In genomic region chr4:110417151-110417550, GRCh38 we compare ENCODE assay signal across 23 cellular contexts. TPM values are rescaled to one million over a fixed set of nuclear protein-coding genes. Genes with fewer than 3 reads are reported as not detected.
DNase-seq lines count a peak whose midpoint lies in the region; ATAC-seq, FAIRE-seq and TF ChIP-seq lines count a peak whose summit lies in the region.
"Had no signal": no experiment of that assay in that cellular context is flagged by ENCODE, and none has a peak within 500 bp of the region (broad histone marks: within the 10 kb centered on the region; RNA-seq: fewer than 3 reads in every experiment).

No MANE protein-coding gene starts in this region.

- in situ Hi-C loops in transverse colon (cut with MboI; ENCODE audit: low pct_ligation_motif_present in 1 of 4, low pct_unique_long_range_greater_than_20kb in 1 of 4, low sequenced_read_pairs in 3 of 4), result no loop called here

- no peak overlapping the region for H3K4me3 ChIP-seq in bronchial epithelial cell (ENCODE audit: low read depth, low read length)
- H3K4me3 ChIP-seq in transverse colon, result no peak overlapping the region
- H3K4me3 ChIP-seq: GM12878, GM23248, HAP-1 had no signal

- intact Hi-C loops in transverse colon (cut with DNase I; ENCODE audit: low total_unique reads), result no loop called here

- TF ChIP-seq CTCF in bronchial epithelial cell (IDR thresholded peaks at IDR 0.05; ENCODE audit: insufficient read depth, low read length, severe bottlenecking) (no peak), transverse colon (IDR thresholded peaks at IDR 0.05) (no peak)

- no peak overlapping the region for H3K27ac ChIP-seq in transverse colon
- H3K27ac ChIP-seq: GM23248 had no signal

- no peak for FAIRE-seq in bronchial epithelial cell (lab: Jason Lieb, UNC)
- FAIRE-seq: A204.1, GM12878, GM19239, HepG2 had no signal

- DNase-seq in amniotic epithelial cell (ENCODE audit: low read depth) (peak; percentile 18), bronchial epithelial cell (ENCODE audit: low read depth) (peak; percentile 28), iris pigment epithelial cell (ENCODE audit: low read depth) (peak; percentile 6), NCI-H2171 treated with DMSO at 0.1 percent for 48 hours (lab: John Stamatoyannopoulos, UW) (no peak), transverse colon (no peak)
- DNase-seq: ACHN; BE2C; C1 segment of cervical spinal cord; CD4-positive, CD25-positive, alpha-beta regulatory T cell; CD8-positive, alpha-beta memory T cell; COR-L47; DMS 273 treated with DMSO at 0.1 percent for 48 hours; DMS53; DND-41; EL; GM23248 had no signal

- H3K36me3 ChIP-seq in bronchial epithelial cell (ENCODE audit: control insufficient read depth, insufficient read depth, low read length), result no peaks in the 10 kb centered on the region
- H3K36me3 ChIP-seq in transverse colon, result no peaks in the 10 kb centered on the region
- H3K36me3 ChIP-seq: BE2C, HAP-1 had no signal

- peaks cover 0 to 12% (median 7%) of the 10 kb centered on the region in 4 donors for H3K4me1 ChIP-seq in transverse colon
- H3K4me1 ChIP-seq: BE2C had no signal

- H3K27me3 ChIP-seq in bronchial epithelial cell (ENCODE audit: control insufficient read depth, insufficient read depth, low read length) (no peaks in the 10 kb centered on the region), transverse colon (no peaks in the 10 kb centered on the region)
- H3K27me3 ChIP-seq: BE2C had no signal

- no peak for TF ChIP-seq POLR2A in transverse colon (IDR thresholded peaks at IDR 0.05)

- ATAC-seq in HG03108 (IDR thresholded peaks at IDR 0.05; ENCODE audit: unreplicated experiment), result no peak
- ATAC-seq: GM12878, HepG2 had no signal

- H3K9me3 ChIP-seq in transverse colon, result no peaks in the 10 kb centered on the region
- H3K9me3 ChIP-seq: BE2C, HAP-1 had no signal

- no peak for TF ChIP-seq EP300 in transverse colon (IDR thresholded peaks at IDR 0.05; ENCODE audit: low read depth)

RNA-seq across cellular contexts. Expression of gene ENPEP, which starts 58.8 kb away (rescaled TPM):
- not detected in 2 replicates for total RNA-seq in bronchial epithelial cell
- 1 to 10 TPM in 3 of 4 donors, under 1 TPM in 1; 0.80 to 6.2 (median 1.5) TPM for total RNA-seq in transverse colon
- total RNA-seq: CD8-positive, alpha-beta memory T cell; G401; GM12878; HepG2 had no signal

Comparison
In these comparisons a context has a peak if more than half of its experiments do, and no peak if none do; other contexts are left out.
1. DNase-seq: peak in amniotic epithelial cell (single experiment), bronchial epithelial cell (single experiment) and iris pigment epithelial cell (single experiment); none in NCI-H2171 treated with DMSO at 0.1 percent for 48 hours (single experiment) and transverse colon (single experiment).